Comparison of ENCODE assay signal across 9 cellular contexts in genomic region chr17:17063546-17064122, GRCh38. TPM values are rescaled to one million over a fixed set of nuclear protein-coding genes. Genes with fewer than 3 reads are reported as not detected.
DNase-seq lines count a peak whose midpoint lies in the region; TF ChIP-seq lines count a peak whose summit lies in the region.
"Had no signal": no experiment of that assay in that cellular context is flagged by ENCODE, and none has a peak within 500 bp of the region (broad histone marks: within the 10 kb centered on the region; RNA-seq: fewer than 3 reads in every experiment).

No MANE protein-coding gene starts in this region.

- TF ChIP-seq CTCF in sigmoid colon (IDR thresholded peaks at IDR 0.05): no peak

- WGBS in sigmoid colon, 2 donors: 63 to 79% methylated on average over 12 of the region's 12 CpGs

- H3K4me3 ChIP-seq in sigmoid colon: no peak overlapping the region

- intact Hi-C loops in head of caudate nucleus (cut with DNase I) (no loop called here), sigmoid colon (cut with DNase I) (no loop called here)

- TF ChIP-seq POLR2A in sigmoid colon (IDR thresholded peaks at IDR 0.05): no peak

- peaks cover 0 to 48% (median 22%) of the 10 kb centered on the region in 4 donors for H3K4me1 ChIP-seq in sigmoid colon

- DNase-seq in DMS53 (lab: John Stamatoyannopoulos, UW): peak; percentile 69
- peak; percentile 82 for DNase-seq in RPMI7951 (ENCODE audit: low read depth)
- DNase-seq in head of caudate nucleus: peak; percentile 80 to 98 (median 94)
- peak; percentile 83 for DNase-seq in sigmoid colon
- no peak for DNase-seq in hepatic stellate cell (ENCODE audit: low spot score)
- no peak for DNase-seq in amniotic stem cell (lab: John Stamatoyannopoulos, UW)
- DNase-seq in stimulated activated CD4-positive, alpha-beta T cell treated with anti-CD3 and anti-CD28 coated beads, Interleukin-4, amount 100 ng/mL, for 24 hours: no peak
- DNase-seq in NCI-H1417 treated with DMSO at 0.1 percent for 48 hours (lab: John Stamatoyannopoulos, UW): no peak
- DNase-seq: KG1 had no signal

- H3K27ac ChIP-seq in sigmoid colon: peak overlapping the region in 1 of 4 donors; percentile 14

- no peaks in the 10 kb centered on the region for H3K27me3 ChIP-seq in sigmoid colon

- no peaks in the 10 kb centered on the region for H3K9me3 ChIP-seq in sigmoid colon

- TF ChIP-seq EP300 in sigmoid colon (IDR thresholded peaks at IDR 0.05): no peak

- no peaks in the 10 kb centered on the region for H3K36me3 ChIP-seq in sigmoid colon

RNA-seq across cellular contexts. Expression of gene MPRIP, which starts 21.4 kb away (rescaled TPM):
- total RNA-seq in RPMI7951 (2014; rRNA removed; shearing (Covaris generic)): 77.1 and 86.3 TPM in 2 replicates
- total RNA-seq in sigmoid colon: 100 to 1,000 TPM in 1 of 4 donors, 10 to 100 TPM in 3; 59.6 to 101 (median 80.4) TPM
- 100 to 1,000 TPM in 1 of 3 donors, 10 to 100 TPM in 2; 43.2 to 113 (median 67.9) TPM for polyA plus RNA-seq in sigmoid colon

Comparison
In these comparisons a context has a peak if more than half of its experiments do, and no peak if none do; other contexts are left out.
1. DNase-seq: peak in DMS53 (single experiment), RPMI7951 (single experiment), head of caudate nucleus (42 of 42) and sigmoid colon (single experiment); none in hepatic stellate cell (single experiment), amniotic stem cell (single experiment), stimulated activated CD4-positive, alpha-beta T cell treated with anti-CD3 and anti-CD28 coated beads, Interleukin-4, amount 100 ng/mL, for 24 hours (single experiment) and NCI-H1417 treated with DMSO at 0.1 percent for 48 hours (single experiment).